Comparison of ENCODE assay signal across 7 cellular contexts in the genomic region with DNA sequence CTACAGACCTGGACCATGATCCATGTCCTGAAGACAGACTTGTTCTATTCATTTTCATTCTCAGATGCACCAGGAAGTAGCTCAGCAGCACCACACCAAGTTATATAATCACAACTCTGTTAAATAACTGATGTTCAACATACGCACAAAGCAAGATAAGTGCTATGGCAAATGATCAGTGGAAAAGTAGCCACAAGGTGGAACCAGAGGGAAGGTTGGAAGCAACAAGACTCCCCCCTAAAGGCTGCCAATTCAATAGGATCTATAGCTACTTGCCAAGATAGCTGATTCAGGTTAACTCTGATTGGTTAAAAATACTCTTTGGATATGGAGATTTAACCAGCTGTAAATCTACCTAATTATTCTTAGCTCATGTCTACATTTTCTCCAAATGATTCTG. TPM values are rescaled to one million over a fixed set of nuclear protein-coding genes. Genes with fewer than 3 reads are reported as not detected.
DNase-seq lines count a peak whose midpoint lies in the region; ATAC-seq, FAIRE-seq and TF ChIP-seq lines count a peak whose summit lies in the region.

No MANE protein-coding gene starts in this region.

- ATAC-seq in GM23338, result peak; percentile 73
- ATAC-seq in GM18520 (IDR thresholded peaks at IDR 0.05; ENCODE audit: unreplicated experiment), result no peak
- ATAC-seq in GM21786 (IDR thresholded peaks at IDR 0.05; ENCODE audit: unreplicated experiment), result no peak
- ATAC-seq in HG02852 (IDR thresholded peaks at IDR 0.05; ENCODE audit: unreplicated experiment), result no peak

- H3K4me2 ChIP-seq in GM23338, result no peak overlapping the region
- H3K4me2 ChIP-seq in endothelial cell of umbilical vein (ENCODE audit: insufficient read depth, low read length), result no peak overlapping the region

- no peak overlapping the region for H2AFZ ChIP-seq in GM23338
- H2AFZ ChIP-seq in endothelial cell of umbilical vein (ENCODE audit: low read depth, low read length), result no peak overlapping the region

- H3K27ac ChIP-seq in GM23338 (ENCODE audit: low read depth) (no peak overlapping the region), endothelial cell of umbilical vein (ENCODE audit: insufficient read depth, low read depth, low read length) (no peak overlapping the region)

- H3K27me3 ChIP-seq in GM23338 (ENCODE audit: insufficient read depth), result no peaks in the 10 kb centered on the region
- no peaks in the 10 kb centered on the region for H3K27me3 ChIP-seq in endothelial cell of umbilical vein (ENCODE audit: control insufficient read depth in 2 of 2, insufficient read depth in 2 of 2, low read length in 2 of 2)

- peak; percentile 88 for FAIRE-seq in endothelial cell of umbilical vein (lab: Jason Lieb, UNC)

- no peak overlapping the region for H3K27ac Mint-ChIP-seq in GM23338

- no peaks in the 10 kb centered on the region for H3K79me2 ChIP-seq in GM23338 (replicated peaks; ENCODE audit: insufficient read depth)
- H3K79me2 ChIP-seq in endothelial cell of umbilical vein (ENCODE audit: control insufficient read depth, insufficient read depth, low read length), result no peaks in the 10 kb centered on the region

- CTCF ChIA-PET in endothelial cell of umbilical vein (lab: Charles Lee), result interaction anchor here (0.6 to 3.0 kb wide), 19 partner anchors 9 to 1948 kb away, joined by 3 to 25 read pairs (median 4); no protein-coding TSS in a partner anchor

- no peaks in the 10 kb centered on the region for H3K4me1 Mint-ChIP-seq in GM23338

- no peaks in the 10 kb centered on the region for H3F3A ChIP-seq in GM23338 (replicated peaks; ENCODE audit: low read depth)

- H3K4me3 ChIP-seq in GM23338 (no peak overlapping the region), endothelial cell of umbilical vein (replicated peaks in 1 of 3; ENCODE audit: insufficient read depth in 1 of 3, low read depth in 1 of 3, low read length in 3 of 3) (no peak overlapping the region)

- H3K4me1 ChIP-seq in GM23338 (ENCODE audit: insufficient read depth), result no peaks in the 10 kb centered on the region
- H3K4me1 ChIP-seq in endothelial cell of umbilical vein (ENCODE audit: control insufficient read depth, extremely low read depth, insufficient read depth, low read length), result no peaks in the 10 kb centered on the region

- H3K9me3 Mint-ChIP-seq in GM23338, result no peaks in the 10 kb centered on the region

- H4K20me1 ChIP-seq in GM23338 (replicated peaks; ENCODE audit: insufficient read depth) (no peaks in the 10 kb centered on the region), endothelial cell of umbilical vein (replicated peaks; ENCODE audit: control insufficient read depth, extremely low read depth, insufficient read depth, low read length) (no peaks in the 10 kb centered on the region)

- H3K36me3 Mint-ChIP-seq in GM23338 (ENCODE audit: low read depth), result no peaks in the 10 kb centered on the region

- H3K4me3 Mint-ChIP-seq in GM23338, result no peak overlapping the region

- intact Hi-C loops in endothelial cell of umbilical vein (cut with micrococcal nuclease), result loop anchor here (1.0 to 10.0 kb wide), 4 partner anchors 179 to 554 kb away; no protein-coding TSS in a partner anchor

- H3K9me1 ChIP-seq in endothelial cell of umbilical vein (replicated peaks; ENCODE audit: control insufficient read depth, extremely low read depth, insufficient read depth, low read length), result no peaks in the 10 kb centered on the region

- POLR2A ChIA-PET in endothelial cell of umbilical vein (lab: Charles Lee), result no interaction called here

- TF ChIP-seq CTCF in GM23338 (conservative IDR thresholded peaks at IDR 0.05; ENCODE audit: low read depth in 2 of 2) (peak; percentile 56 to 66), endothelial cell of umbilical vein (IDR thresholded peaks at IDR 0.05; ENCODE audit: extremely low read depth in 1 of 2, insufficient read depth in 1 of 2, low read depth in 1 of 2, low read length in 2 of 2) (peak; percentile 28 to 42)

- H3K36me3 ChIP-seq in GM23338 (ENCODE audit: insufficient read depth) (no peaks in the 10 kb centered on the region), endothelial cell of umbilical vein (ENCODE audit: control insufficient read depth in 2 of 2, extremely low read depth in 1 of 2, insufficient read depth in 2 of 2, low read length in 2 of 2) (no peaks in the 10 kb centered on the region)

- H3K27me3 Mint-ChIP-seq in GM23338 (ENCODE audit: insufficient read depth, low read depth, poor library complexity), result peaks cover 2% of the 10 kb centered on the region

- DNase-seq in GM23338 (ENCODE audit: low spot score) (peak; percentile 68), NCI-H82 (lab: John Stamatoyannopoulos, UW) (peak; percentile 70), endothelial cell of umbilical vein (ENCODE audit: low read depth, low spot score) (peak; percentile 67), pulmonary artery endothelial cell (ENCODE audit: low read depth, low spot score) (peak; percentile 20)

- dilution Hi-C loops in endothelial cell of umbilical vein (cut with MboI; ENCODE audit: extremely low pct_ligation_motif_present, low sequenced_read_pairs), result no loop called here

- no peaks in the 10 kb centered on the region for H3K9me2 ChIP-seq in GM23338 (ENCODE audit: insufficient read depth)

- no peak for TF ChIP-seq POLR2A in endothelial cell of umbilical vein (IDR thresholded peaks at IDR 0.05; ENCODE audit: low read depth, low read length)

- BruUV-seq in endothelial cell of umbilical vein (replicated peaks; lab: Mats Ljungman, UMichigan), result no TSS peak

- H3K9me3 ChIP-seq in endothelial cell of umbilical vein (replicated peaks; ENCODE audit: control insufficient read depth, insufficient read depth, low read length), result no peaks in the 10 kb centered on the region

- H3K9ac ChIP-seq in endothelial cell of umbilical vein (replicated peaks; ENCODE audit: extremely low read depth, insufficient read depth, low read length), result no peak overlapping the region

TF ChIP-seq in GM23338, 12 proteins besides CTCF, POLR2A, EP300 and RAD21 (continues in another document):
- TF ChIP-seq POLR2AphosphoS5 (IDR thresholded peaks at IDR 0.05; ENCODE audit: low read depth) (no peak), NANOG (IDR thresholded peaks at IDR 0.05; ENCODE audit: borderline replicate concordance) (no peak), ZNF331 (CRISPR knock-in tag; IDR thresholded peaks at IDR 0.05; ENCODE audit: low read depth) (no peak), EZH2phosphoT487 (IDR thresholded peaks at IDR 0.05; ENCODE audit: unreplicated experiment) (no peak), ZNF114 (CRISPR knock-in tag; IDR thresholded peaks at IDR 0.05) (no peak)

TF ChIP-seq in endothelial cell of umbilical vein, 7 proteins besides CTCF, POLR2A, EP300 and RAD21:
- TF ChIP-seq GATA2 (IDR thresholded peaks at IDR 0.05; ENCODE audit: insufficient read depth, insufficient read length, low read depth, low read length) (no peak), JUN (IDR thresholded peaks at IDR 0.05; ENCODE audit: borderline replicate concordance, insufficient read depth, insufficient read length, low read depth) (no peak), FOS (IDR thresholded peaks at IDR 0.05; ENCODE audit: borderline replicate concordance, insufficient read depth, low read length) (no peak)
TF ChIP-seq in endothelial cell of umbilical vein: peak in this region for 0.

RNA-seq across cellular contexts. Expression of a gene that starts 23.7 kb away (rescaled TPM):
- total RNA-seq in GM23338 (2014; rRNA removed; shearing (Covaris generic)), result not detected in 2 replicates
- polyA plus RNA-seq in GM23338 (2016; fragmentation: Nextera tagmentation; extraction: Ambion mirVana) (not detected in 2 replicates), endothelial cell of umbilical vein (not detected in 2 replicates)
- total RNA-seq in endothelial cell of umbilical vein (not detected in 2 replicates), pulmonary artery endothelial cell (not detected in 2 replicates)
- polyA plus RNA-seq in endothelial cell of umbilical vein (2011; cell fraction: cytosol; rRNA removed), result not detected in 2 replicates
- polyA plus RNA-seq in endothelial cell of umbilical vein (2011; cell fraction: nucleus; rRNA removed), result not detected in 2 replicates
- polyA plus RNA-seq in endothelial cell of umbilical vein (2012), result not detected in 2 replicates
- polyA minus RNA-seq in endothelial cell of umbilical vein, result not detected in 2 replicates
- not detected for polyA minus RNA-seq in endothelial cell of umbilical vein (2011; cell fraction: cytosol; rRNA and poly(A)+ RNA removed)
- polyA minus RNA-seq in endothelial cell of umbilical vein (2011; cell fraction: nucleus; rRNA and poly(A)+ RNA removed), result not detected in 2 replicates

Comparison
In these comparisons a context has a peak if more than half of its experiments do, and no peak if none do; other contexts are left out.
1. DNase-seq: peak in every context shown above with its lines; median percentile 70 in NCI-H82; 68 in GM23338; 67 in endothelial cell of umbilical vein; 20 in pulmonary artery endothelial cell.